In the genomic region with DNA sequence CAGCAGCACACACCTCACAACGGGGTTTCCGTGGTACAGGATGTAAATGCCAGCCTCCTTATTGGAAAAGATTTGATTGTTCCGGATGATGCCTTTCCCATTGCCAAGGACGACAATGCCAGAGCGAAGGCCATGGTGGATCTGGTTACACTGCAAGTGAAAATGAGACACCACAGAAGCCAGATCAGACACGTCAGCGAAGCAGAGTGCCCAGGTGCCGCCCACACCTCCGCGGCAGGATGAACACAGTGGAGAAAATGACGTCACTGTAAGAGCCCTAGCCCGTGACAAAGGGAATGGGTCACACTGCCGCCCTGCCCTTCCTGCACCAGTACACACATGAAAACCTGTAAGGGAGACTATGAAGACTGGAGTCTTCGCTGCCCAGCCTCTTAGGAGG, we compare ENCODE assay signal across 9 cellular contexts. TPM values are rescaled to one million over a fixed set of nuclear protein-coding genes. Genes with fewer than 3 reads are reported as not detected.
A peak's percentile ranks its signal among the peaks of the same experiment; 100 is the strongest.
DNase-seq lines count a peak whose midpoint lies in the region; ATAC-seq, FAIRE-seq and TF ChIP-seq lines count a peak whose summit lies in the region.
"Had no signal": no experiment of that assay in that cellular context is flagged by ENCODE, and none has a peak within 500 bp of the region (broad histone marks: within the 10 kb centered on the region; RNA-seq: fewer than 3 reads in every experiment).

No MANE protein-coding gene starts in this region.

- no TSS peak for BruUV-seq in Caco-2 (replicated peaks; lab: Mats Ljungman, UMichigan)

- peaks cover 73% of the 10 kb centered on the region for H3K36me3 ChIP-seq in left ventricle myocardium inferior
- no peaks in the 10 kb centered on the region for H3K36me3 ChIP-seq in Caco-2 (ENCODE audit: control insufficient read depth, insufficient read depth, low read length)

- peaks cover 7% of the 10 kb centered on the region for H3K36me3 Mint-ChIP-seq in Caco-2 (ENCODE audit: insufficient read depth, unreplicated experiment)

- TF ChIP-seq CTCF in left ventricle myocardium inferior (IDR thresholded peaks at IDR 0.05; ENCODE audit: borderline replicate concordance) (no peak), Caco-2 (IDR thresholded peaks at IDR 0.05; ENCODE audit: insufficient read depth in 1 of 2, low read depth in 1 of 2, low read length in 1 of 2, severe bottlenecking in 1 of 2, unreplicated experiment in 1 of 2) (no peak)

- no peaks in the 10 kb centered on the region for H3K27me3 ChIP-seq in left ventricle myocardium inferior (ENCODE audit: low read depth)
- no peaks in the 10 kb centered on the region for H3K27me3 ChIP-seq in Caco-2 (replicated peaks; ENCODE audit: control insufficient read depth, insufficient read depth, low read length)

- H3K27ac Mint-ChIP-seq in Caco-2 (ENCODE audit: unreplicated experiment) = no peak overlapping the region

- no peak overlapping the region for H3K4me3 Mint-ChIP-seq in Caco-2 (ENCODE audit: unreplicated experiment)

- FAIRE-seq in GM12892 (lab: Jason Lieb, UNC) = peak; percentile 94
- FAIRE-seq: G401.6 had no signal

- TF ChIP-seq POLR2A in GM12892 (IDR thresholded peaks at IDR 0.05; ENCODE audit: low read depth, low read length) = 0 out of 2 replicates have a peak, but pooled peaks have one; percentile 26

- H3K27me3 Mint-ChIP-seq in Caco-2 (ENCODE audit: insufficient read depth, unreplicated experiment) = no peaks in the 10 kb centered on the region

- DNase-seq in GM12892 (ENCODE audit: insufficient read length) = peak; percentile 59
- DNase-seq in activated CD8-positive, alpha-beta memory T cell treated with anti-CD3 and anti-CD28 coated beads for 24 hours = peak; percentile 70
- peak; percentile 67 for DNase-seq in kidney glomerular epithelial cell (lab: John Stamatoyannopoulos, UW)
- DNase-seq in stimulated activated CD8-positive, alpha-beta memory T cell treated with anti-CD3 and anti-CD28 coated beads, Interleukin-7, amount 100 ng/mL, for 48 hours (ENCODE audit: extremely low read depth in 1 of 2, low read depth in 1 of 2) = peak; percentile 42 to 74
- DNase-seq in left ventricle myocardium inferior = no peak
- no peak for DNase-seq in Caco-2

- POLR2A ChIA-PET in Caco-2 (lab: Charles Lee) = no interaction called here

- no peaks in the 10 kb centered on the region for H3K4me1 Mint-ChIP-seq in Caco-2 (ENCODE audit: low read depth, unreplicated experiment)

- no peaks in the 10 kb centered on the region for H3K4me1 ChIP-seq in left ventricle myocardium inferior
- no peaks in the 10 kb centered on the region for H3K4me1 ChIP-seq in Caco-2

- no peaks in the 10 kb centered on the region for H3K9me3 Mint-ChIP-seq in Caco-2 (ENCODE audit: unreplicated experiment)

- no peak overlapping the region for H3K4me3 ChIP-seq in left ventricle myocardium inferior
- no peak overlapping the region for H3K4me3 ChIP-seq in Caco-2 (ENCODE audit: low read depth, low read length)

- H3K9me3 ChIP-seq in left ventricle myocardium inferior (replicated peaks) (no peaks in the 10 kb centered on the region), Caco-2 (no peaks in the 10 kb centered on the region)

- peak; percentile 71 for ATAC-seq in HG03432 (IDR thresholded peaks at IDR 0.05; ENCODE audit: unreplicated experiment)
- ATAC-seq in GM18873 (IDR thresholded peaks at IDR 0.05; ENCODE audit: low FRiP score, unreplicated experiment) = no peak

- no peak overlapping the region for H3K27ac ChIP-seq in left ventricle myocardium inferior (replicated peaks)

- intact Hi-C loops in left ventricle myocardium inferior (cut with micrococcal nuclease) (no loop called here), Caco-2 (cut with micrococcal nuclease; ENCODE audit: unreplicated experiment) (no loop called here)

- CTCF ChIA-PET in Caco-2 (lab: Charles Lee) = no interaction called here

RNA-seq across cellular contexts. Expression of a gene that starts 43.4 kb away (rescaled TPM):
- polyA plus RNA-seq in GM12892 (2012; ENCODE audit: missing spikeins) = 37.6 TPM
- total RNA-seq in left ventricle myocardium inferior = 15.8 TPM
- 30.1 and 33.4 TPM in 2 replicates for total RNA-seq in Caco-2 (2022)

RNA-seq across cellular contexts. Expression of a gene that starts 47.1 kb away (rescaled TPM):
- 7.8 TPM for polyA plus RNA-seq in GM12892 (2012; ENCODE audit: missing spikeins)
- total RNA-seq in left ventricle myocardium inferior = 6.7 TPM
- 6.9 and 8.1 TPM in 2 replicates for total RNA-seq in Caco-2 (2022)

Comparison
In these comparisons a context has a peak if more than half of its experiments do, and no peak if none do; other contexts are left out.
1. DNase-seq: peak in GM12892 (single experiment), activated CD8-positive, alpha-beta memory T cell treated with anti-CD3 and anti-CD28 coated beads for 24 hours (single experiment), kidney glomerular epithelial cell (single experiment) and stimulated activated CD8-positive, alpha-beta memory T cell treated with anti-CD3 and anti-CD28 coated beads, Interleukin-7, amount 100 ng/mL, for 48 hours (2 of 2); none in left ventricle myocardium inferior (single experiment) and Caco-2 (0 of 2).